24 cellular contexts compared by ENCODE assay signal in genomic region chr16:86827521-86827920, GRCh38.
DNase-seq lines count a peak whose midpoint lies in the region; ATAC-seq, FAIRE-seq and TF ChIP-seq lines count a peak whose summit lies in the region.
"Had no signal": no experiment of that assay in that cellular context is flagged by ENCODE, and none has a peak within 500 bp of the region (broad histone marks: within the 10 kb centered on the region; RNA-seq: fewer than 3 reads in every experiment).

No MANE protein-coding gene starts in this region.

- H3K27ac ChIP-seq in astrocyte (ENCODE audit: low read depth, low read length) = no peak overlapping the region
- H3K27ac ChIP-seq: 22Rv1, KMS-11, Peyer's patch had no signal

- H3K79me2 ChIP-seq in astrocyte (ENCODE audit: insufficient read depth, low read length) = no peaks in the 10 kb centered on the region

- DNase-seq in DMS153 (lab: John Stamatoyannopoulos, UW) (peak; percentile 28), DMS153 treated with DMSO at 0.1 percent for 48 hours (lab: John Stamatoyannopoulos, UW; ENCODE audit: unreplicated experiment) (no peak), astrocyte (ENCODE audit: low read depth) (no peak), posterior vena cava (ENCODE audit: low spot score) (peak; percentile 44), NCI-H1105 treated with DMSO at 0.1 percent for 48 hours (lab: John Stamatoyannopoulos, UW) (no peak)
- DNase-seq in Jurkat, Clone E6-1 (ENCODE audit: low read depth, low spot score) = peak; percentile 6
- DNase-seq: Caco-2, GDM1, NCI-H1417 treated with DMSO at 0.1 percent for 48 hours, NCI-H2029 treated with DMSO at 0.1 percent for 48 hours, NCI-H2227 treated with DMSO at 0.1 percent for 48 hours, NCI-H69, Peyer's patch, SIG-M5, SW 1271 had no signal

- peaks cover 53% of the 10 kb centered on the region for H3K27me3 Mint-ChIP-seq in astrocyte (ENCODE audit: low read depth, unreplicated experiment)

- intact Hi-C loops in posterior vena cava (cut with DNase I) = no loop called here

- H3K4me3 ChIP-seq in Jurkat, Clone E6-1 (ENCODE audit: low read length) = no peak overlapping the region
- H3K4me3 ChIP-seq in astrocyte (ENCODE audit: insufficient read depth, low read depth, low read length) = no peak overlapping the region
- H3K4me3 ChIP-seq: Peyer's patch had no signal

- no peak overlapping the region for H3K4me3 Mint-ChIP-seq in astrocyte (ENCODE audit: unreplicated experiment)
- H3K4me3 Mint-ChIP-seq: T-helper 2 cell treated with Interferon-gamma antibody and Interleukin-4, amounts not matched to agents 5 μg/mL and 100 μg/mL, for 36 hours had no signal

- peak overlapping the region; percentile 23 for H2AFZ ChIP-seq in astrocyte (ENCODE audit: low read depth, low read length)

- H3K4me1 Mint-ChIP-seq in astrocyte (ENCODE audit: low read depth, unreplicated experiment) = peaks cover 3% of the 10 kb centered on the region
- H3K4me1 Mint-ChIP-seq: CD14-positive monocyte had no signal

- H3K36me3 Mint-ChIP-seq in astrocyte (ENCODE audit: low read depth, unreplicated experiment) = no peaks in the 10 kb centered on the region
- H3K36me3 Mint-ChIP-seq: CD14-positive monocyte had no signal

- H3K9me3 ChIP-seq in astrocyte (ENCODE audit: insufficient read depth, low read depth, low read length) = no peaks in the 10 kb centered on the region
- H3K9me3 ChIP-seq: Caco-2, Peyer's patch had no signal

- no peaks in the 10 kb centered on the region for H3K9me3 Mint-ChIP-seq in astrocyte (ENCODE audit: unreplicated experiment)
- H3K9me3 Mint-ChIP-seq: T-helper 2 cell treated with Interferon-gamma antibody and Interleukin-4, amounts not matched to agents 5 μg/mL and 100 μg/mL, for 36 hours had no signal

- H3K27ac Mint-ChIP-seq in astrocyte (ENCODE audit: unreplicated experiment) = no peak overlapping the region
- H3K27ac Mint-ChIP-seq: CD14-positive monocyte; T-helper 2 cell treated with Interferon-gamma antibody and Interleukin-4, amounts not matched to agents 5 μg/mL and 100 μg/mL, for 36 hours had no signal

- ATAC-seq in HG02840 (IDR thresholded peaks at IDR 0.05; ENCODE audit: low FRiP score, unreplicated experiment) = no peak
- ATAC-seq in HG02870 (IDR thresholded peaks at IDR 0.05; ENCODE audit: unreplicated experiment) = no peak
- ATAC-seq: HCT116 had no signal

- FAIRE-seq in astrocyte (lab: Jason Lieb, UNC) = no peak
- FAIRE-seq: GM12892, GM19239 had no signal

- peak overlapping the region; percentile 65 for H3K4me2 ChIP-seq in astrocyte (ENCODE audit: low read length)
- H3K4me2 ChIP-seq: KMS-11 had no signal

- no peaks in the 10 kb centered on the region for H3K36me3 ChIP-seq in astrocyte (ENCODE audit: insufficient read depth, low read length)
- H3K36me3 ChIP-seq: Peyer's patch had no signal

- peaks cover 48% of the 10 kb centered on the region for H3K4me1 ChIP-seq in astrocyte (ENCODE audit: insufficient read depth, low read length)
- H3K4me1 ChIP-seq: Caco-2, Peyer's patch had no signal

- H4K20me1 ChIP-seq in astrocyte (ENCODE audit: insufficient read depth, low read length) = no peaks in the 10 kb centered on the region

- peak overlapping the region; percentile 32 for H3K9ac ChIP-seq in astrocyte (ENCODE audit: low read length)
- H3K9ac ChIP-seq: KMS-11 had no signal

- H3K27me3 ChIP-seq in astrocyte (ENCODE audit: insufficient read depth, low read length) = no peaks in the 10 kb centered on the region
- H3K27me3 ChIP-seq: Peyer's patch had no signal

- no peak for TF ChIP-seq CTCF in astrocyte (IDR thresholded peaks at IDR 0.05; ENCODE audit: insufficient read depth, low read depth, low read length)

Comparison
In these comparisons a context has a peak if more than half of its experiments do, and no peak if none do; other contexts are left out.
1. DNase-seq: peak in DMS153 (single experiment), Jurkat, Clone E6-1 (single experiment) and posterior vena cava (single experiment); none in DMS153 treated with DMSO at 0.1 percent for 48 hours (single experiment), astrocyte (single experiment) and NCI-H1105 treated with DMSO at 0.1 percent for 48 hours (single experiment).